Comparison of ENCODE assay signal across 2 cellular contexts in the genomic region with DNA sequence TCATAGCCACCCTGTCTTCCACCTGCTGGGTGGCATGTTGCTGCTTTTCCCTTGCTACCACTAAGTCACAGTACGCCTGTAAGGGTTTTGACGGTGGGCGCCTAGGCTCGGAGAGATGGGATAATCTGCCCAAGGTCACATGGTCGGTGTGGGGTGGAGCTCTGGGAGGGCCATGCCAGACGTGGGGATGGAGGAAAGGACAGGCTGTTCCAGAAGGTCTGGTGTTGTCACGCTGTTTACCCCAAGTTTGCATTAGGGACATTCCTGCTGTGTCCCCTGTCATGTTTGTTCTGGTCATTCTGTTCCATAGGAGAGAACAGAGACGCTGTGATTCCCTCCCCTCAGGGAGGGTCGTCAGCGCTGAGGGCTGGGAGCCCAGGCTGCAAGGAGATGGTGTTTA.
TF ChIP-seq lines count a peak whose summit lies in the region.

No MANE protein-coding gene starts in this region.

TF ChIP-seq in GM23338, 12 proteins besides CTCF, POLR2A, EP300 and RAD21 (continues in another document):
- no peak for TF ChIP-seq EZH2phosphoT487 (IDR thresholded peaks at IDR 0.05; ENCODE audit: unreplicated experiment)
- TF ChIP-seq, protein P1, sequence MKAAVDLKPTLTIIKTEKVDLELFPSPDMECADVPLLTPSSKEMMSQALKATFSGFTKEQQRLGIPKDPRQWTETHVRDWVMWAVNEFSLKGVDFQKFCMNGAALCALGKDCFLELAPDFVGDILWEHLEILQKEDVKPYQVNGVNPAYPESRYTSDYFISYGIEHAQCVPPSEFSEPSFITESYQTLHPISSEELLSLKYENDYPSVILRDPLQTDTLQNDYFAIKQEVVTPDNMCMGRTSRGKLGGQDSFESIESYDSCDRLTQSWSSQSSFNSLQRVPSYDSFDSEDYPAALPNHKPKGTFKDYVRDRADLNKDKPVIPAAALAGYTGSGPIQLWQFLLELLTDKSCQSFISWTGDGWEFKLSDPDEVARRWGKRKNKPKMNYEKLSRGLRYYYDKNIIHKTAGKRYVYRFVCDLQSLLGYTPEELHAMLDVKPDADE (IDR thresholded peaks at IDR 0.05), result no peak
- TF ChIP-seq, protein P2, sequence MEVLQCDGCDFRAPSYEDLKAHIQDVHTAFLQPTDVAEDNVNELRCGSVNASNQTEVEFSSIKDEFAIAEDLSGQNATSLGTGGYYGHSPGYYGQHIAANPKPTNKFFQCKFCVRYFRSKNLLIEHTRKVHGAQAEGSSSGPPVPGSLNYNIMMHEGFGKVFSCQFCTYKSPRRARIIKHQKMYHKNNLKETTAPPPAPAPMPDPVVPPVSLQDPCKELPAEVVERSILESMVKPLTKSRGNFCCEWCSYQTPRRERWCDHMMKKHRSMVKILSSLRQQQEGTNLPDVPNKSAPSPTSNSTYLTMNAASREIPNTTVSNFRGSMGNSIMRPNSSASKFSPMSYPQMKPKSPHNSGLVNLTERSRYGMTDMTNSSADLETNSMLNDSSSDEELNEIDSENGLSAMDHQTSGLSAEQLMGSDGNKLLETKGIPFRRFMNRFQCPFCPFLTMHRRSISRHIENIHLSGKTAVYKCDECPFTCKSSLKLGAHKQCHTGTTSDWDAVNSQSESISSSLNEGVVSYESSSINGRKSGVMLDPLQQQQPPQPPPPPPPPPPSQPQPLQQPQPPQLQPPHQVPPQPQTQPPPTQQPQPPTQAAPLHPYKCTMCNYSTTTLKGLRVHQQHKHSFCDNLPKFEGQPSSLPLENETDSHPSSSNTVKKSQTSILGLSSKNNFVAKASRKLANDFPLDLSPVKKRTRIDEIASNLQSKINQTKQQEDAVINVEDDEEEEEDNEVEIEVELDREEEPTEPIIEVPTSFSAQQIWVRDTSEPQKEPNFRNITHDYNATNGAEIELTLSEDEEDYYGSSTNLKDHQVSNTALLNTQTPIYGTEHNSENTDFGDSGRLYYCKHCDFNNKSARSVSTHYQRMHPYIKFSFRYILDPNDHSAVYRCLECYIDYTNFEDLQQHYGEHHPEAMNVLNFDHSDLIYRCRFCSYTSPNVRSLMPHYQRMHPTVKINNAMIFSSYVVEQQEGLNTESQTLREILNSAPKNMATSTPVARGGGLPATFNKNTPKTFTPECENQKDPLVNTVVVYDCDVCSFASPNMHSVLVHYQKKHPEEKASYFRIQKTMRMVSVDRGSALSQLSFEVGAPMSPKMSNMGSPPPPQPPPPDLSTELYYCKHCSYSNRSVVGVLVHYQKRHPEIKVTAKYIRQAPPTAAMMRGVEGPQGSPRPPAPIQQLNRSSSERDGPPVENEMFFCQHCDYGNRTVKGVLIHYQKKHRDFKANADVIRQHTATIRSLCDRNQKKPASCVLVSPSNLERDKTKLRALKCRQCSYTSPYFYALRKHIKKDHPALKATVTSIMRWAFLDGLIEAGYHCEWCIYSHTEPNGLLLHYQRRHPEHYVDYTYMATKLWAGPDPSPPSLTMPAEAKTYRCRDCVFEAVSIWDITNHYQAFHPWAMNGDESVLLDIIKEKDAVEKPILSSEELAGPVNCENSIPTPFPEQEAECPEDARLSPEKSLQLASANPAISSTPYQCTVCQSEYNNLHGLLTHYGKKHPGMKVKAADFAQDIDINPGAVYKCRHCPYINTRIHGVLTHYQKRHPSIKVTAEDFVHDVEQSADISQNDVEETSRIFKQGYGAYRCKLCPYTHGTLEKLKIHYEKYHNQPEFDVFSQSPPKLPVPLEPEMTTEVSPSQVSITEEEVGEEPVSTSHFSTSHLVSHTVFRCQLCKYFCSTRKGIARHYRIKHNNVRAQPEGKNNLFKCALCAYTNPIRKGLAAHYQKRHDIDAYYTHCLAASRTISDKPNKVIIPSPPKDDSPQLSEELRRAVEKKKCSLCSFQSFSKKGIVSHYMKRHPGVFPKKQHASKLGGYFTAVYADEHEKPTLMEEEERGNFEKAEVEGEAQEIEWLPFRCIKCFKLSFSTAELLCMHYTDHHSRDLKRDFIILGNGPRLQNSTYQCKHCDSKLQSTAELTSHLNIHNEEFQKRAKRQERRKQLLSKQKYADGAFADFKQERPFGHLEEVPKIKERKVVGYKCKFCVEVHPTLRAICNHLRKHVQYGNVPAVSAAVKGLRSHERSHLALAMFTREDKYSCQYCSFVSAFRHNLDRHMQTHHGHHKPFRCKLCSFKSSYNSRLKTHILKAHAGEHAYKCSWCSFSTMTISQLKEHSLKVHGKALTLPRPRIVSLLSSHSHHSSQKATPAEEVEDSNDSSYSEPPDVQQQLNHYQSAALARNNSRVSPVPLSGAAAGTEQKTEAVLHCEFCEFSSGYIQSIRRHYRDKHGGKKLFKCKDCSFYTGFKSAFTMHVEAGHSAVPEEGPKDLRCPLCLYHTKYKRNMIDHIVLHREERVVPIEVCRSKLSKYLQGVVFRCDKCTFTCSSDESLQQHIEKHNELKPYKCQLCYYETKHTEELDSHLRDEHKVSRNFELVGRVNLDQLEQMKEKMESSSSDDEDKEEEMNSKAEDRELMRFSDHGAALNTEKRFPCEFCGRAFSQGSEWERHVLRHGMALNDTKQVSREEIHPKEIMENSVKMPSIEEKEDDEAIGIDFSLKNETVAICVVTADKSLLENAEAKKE (CRISPR knock-in tag; IDR thresholded peaks at IDR 0.05), result no peak
- TF ChIP-seq, protein P3, sequence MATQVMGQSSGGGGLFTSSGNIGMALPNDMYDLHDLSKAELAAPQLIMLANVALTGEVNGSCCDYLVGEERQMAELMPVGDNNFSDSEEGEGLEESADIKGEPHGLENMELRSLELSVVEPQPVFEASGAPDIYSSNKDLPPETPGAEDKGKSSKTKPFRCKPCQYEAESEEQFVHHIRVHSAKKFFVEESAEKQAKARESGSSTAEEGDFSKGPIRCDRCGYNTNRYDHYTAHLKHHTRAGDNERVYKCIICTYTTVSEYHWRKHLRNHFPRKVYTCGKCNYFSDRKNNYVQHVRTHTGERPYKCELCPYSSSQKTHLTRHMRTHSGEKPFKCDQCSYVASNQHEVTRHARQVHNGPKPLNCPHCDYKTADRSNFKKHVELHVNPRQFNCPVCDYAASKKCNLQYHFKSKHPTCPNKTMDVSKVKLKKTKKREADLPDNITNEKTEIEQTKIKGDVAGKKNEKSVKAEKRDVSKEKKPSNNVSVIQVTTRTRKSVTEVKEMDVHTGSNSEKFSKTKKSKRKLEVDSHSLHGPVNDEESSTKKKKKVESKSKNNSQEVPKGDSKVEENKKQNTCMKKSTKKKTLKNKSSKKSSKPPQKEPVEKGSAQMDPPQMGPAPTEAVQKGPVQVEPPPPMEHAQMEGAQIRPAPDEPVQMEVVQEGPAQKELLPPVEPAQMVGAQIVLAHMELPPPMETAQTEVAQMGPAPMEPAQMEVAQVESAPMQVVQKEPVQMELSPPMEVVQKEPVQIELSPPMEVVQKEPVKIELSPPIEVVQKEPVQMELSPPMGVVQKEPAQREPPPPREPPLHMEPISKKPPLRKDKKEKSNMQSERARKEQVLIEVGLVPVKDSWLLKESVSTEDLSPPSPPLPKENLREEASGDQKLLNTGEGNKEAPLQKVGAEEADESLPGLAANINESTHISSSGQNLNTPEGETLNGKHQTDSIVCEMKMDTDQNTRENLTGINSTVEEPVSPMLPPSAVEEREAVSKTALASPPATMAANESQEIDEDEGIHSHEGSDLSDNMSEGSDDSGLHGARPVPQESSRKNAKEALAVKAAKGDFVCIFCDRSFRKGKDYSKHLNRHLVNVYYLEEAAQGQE (IDR thresholded peaks at IDR 0.05; ENCODE audit: unreplicated experiment), result no peak
- TF ChIP-seq CREB1 (CRISPR knock-in tag; IDR thresholded peaks at IDR 0.05; ENCODE audit: low read depth), result no peak
- no peak for TF ChIP-seq JUNB (IDR thresholded peaks at IDR 0.05; ENCODE audit: unreplicated experiment)
- no peak for TF ChIP-seq POLR2AphosphoS5 (IDR thresholded peaks at IDR 0.05; ENCODE audit: low read depth)
- no peak for TF ChIP-seq ZNF331 (CRISPR knock-in tag; IDR thresholded peaks at IDR 0.05; ENCODE audit: low read depth)
- TF ChIP-seq NANOG (IDR thresholded peaks at IDR 0.05; ENCODE audit: borderline replicate concordance), result no peak
- no peak for TF ChIP-seq EZH2 (IDR thresholded peaks at IDR 0.05; ENCODE audit: low read depth, unreplicated experiment)

TF ChIP-seq in HepG2, 621 proteins besides CTCF, POLR2A, EP300 and RAD21:
- TF ChIP-seq, protein P4, sequence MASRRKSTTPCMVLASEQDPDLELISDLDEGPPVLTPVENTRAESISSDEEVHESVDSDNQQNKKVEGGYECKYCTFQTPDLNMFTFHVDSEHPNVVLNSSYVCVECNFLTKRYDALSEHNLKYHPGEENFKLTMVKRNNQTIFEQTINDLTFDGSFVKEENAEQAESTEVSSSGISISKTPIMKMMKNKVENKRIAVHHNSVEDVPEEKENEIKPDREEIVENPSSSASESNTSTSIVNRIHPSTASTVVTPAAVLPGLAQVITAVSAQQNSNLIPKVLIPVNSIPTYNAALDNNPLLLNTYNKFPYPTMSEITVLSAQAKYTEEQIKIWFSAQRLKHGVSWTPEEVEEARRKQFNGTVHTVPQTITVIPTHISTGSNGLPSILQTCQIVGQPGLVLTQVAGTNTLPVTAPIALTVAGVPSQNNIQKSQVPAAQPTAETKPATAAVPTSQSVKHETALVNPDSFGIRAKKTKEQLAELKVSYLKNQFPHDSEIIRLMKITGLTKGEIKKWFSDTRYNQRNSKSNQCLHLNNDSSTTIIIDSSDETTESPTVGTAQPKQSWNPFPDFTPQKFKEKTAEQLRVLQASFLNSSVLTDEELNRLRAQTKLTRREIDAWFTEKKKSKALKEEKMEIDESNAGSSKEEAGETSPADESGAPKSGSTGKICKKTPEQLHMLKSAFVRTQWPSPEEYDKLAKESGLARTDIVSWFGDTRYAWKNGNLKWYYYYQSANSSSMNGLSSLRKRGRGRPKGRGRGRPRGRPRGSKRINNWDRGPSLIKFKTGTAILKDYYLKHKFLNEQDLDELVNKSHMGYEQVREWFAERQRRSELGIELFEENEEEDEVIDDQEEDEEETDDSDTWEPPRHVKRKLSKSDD (CRISPR knock-in tag; IDR thresholded peaks at IDR 0.05; ENCODE audit: low read depth), result no peak
- TF ChIP-seq, protein P5, sequence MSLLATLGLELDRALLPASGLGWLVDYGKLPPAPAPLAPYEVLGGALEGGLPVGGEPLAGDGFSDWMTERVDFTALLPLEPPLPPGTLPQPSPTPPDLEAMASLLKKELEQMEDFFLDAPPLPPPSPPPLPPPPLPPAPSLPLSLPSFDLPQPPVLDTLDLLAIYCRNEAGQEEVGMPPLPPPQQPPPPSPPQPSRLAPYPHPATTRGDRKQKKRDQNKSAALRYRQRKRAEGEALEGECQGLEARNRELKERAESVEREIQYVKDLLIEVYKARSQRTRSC (CRISPR knock-in tag; IDR thresholded peaks at IDR 0.05; ENCODE audit: low read depth), result no peak
- TF ChIP-seq ARID2 (CRISPR knock-in tag; IDR thresholded peaks at IDR 0.05; ENCODE audit: borderline replicate concordance) (no peak), ZNF768 (CRISPR knock-in tag; IDR thresholded peaks at IDR 0.05) (0 out of 2 replicates have a peak, but pooled peaks have one; percentile 42), MIER2 (CRISPR knock-in tag; IDR thresholded peaks at IDR 0.05) (no peak)
- TF ChIP-seq, protein P6, sequence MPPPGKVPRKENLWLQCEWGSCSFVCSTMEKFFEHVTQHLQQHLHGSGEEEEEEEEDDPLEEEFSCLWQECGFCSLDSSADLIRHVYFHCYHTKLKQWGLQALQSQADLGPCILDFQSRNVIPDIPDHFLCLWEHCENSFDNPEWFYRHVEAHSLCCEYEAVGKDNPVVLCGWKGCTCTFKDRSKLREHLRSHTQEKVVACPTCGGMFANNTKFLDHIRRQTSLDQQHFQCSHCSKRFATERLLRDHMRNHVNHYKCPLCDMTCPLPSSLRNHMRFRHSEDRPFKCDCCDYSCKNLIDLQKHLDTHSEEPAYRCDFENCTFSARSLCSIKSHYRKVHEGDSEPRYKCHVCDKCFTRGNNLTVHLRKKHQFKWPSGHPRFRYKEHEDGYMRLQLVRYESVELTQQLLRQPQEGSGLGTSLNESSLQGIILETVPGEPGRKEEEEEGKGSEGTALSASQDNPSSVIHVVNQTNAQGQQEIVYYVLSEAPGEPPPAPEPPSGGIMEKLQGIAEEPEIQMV (CRISPR knock-in tag; IDR thresholded peaks at IDR 0.05; ENCODE audit: low read depth), result no peak
